Comparison of ENCODE assay signal across 8 cellular contexts in genomic region chr16:2040031-2040430, GRCh38. TPM values are rescaled to one million over a fixed set of nuclear protein-coding genes. Genes with fewer than 3 reads are reported as not detected.
DNase-seq lines count a peak whose midpoint lies in the region; ATAC-seq and TF ChIP-seq lines count a peak whose summit lies in the region.
"Had no signal": no experiment of that assay in that cellular context is flagged by ENCODE, and none has a peak within 500 bp of the region (broad histone marks: within the 10 kb centered on the region; RNA-seq: fewer than 3 reads in every experiment).

No MANE protein-coding gene starts in this region.

- DNase-seq in ovary: peak in 3 of 5 donors; percentile 62 to 63 (median 62)
- DNase-seq in pons (ENCODE audit: low spot score): no peak
- DNase-seq in aorta: no peak
- DNase-seq: activated gamma-delta T cell, AML-193 had no signal

- H3K36me3 ChIP-seq in duodenal mucosa (ENCODE audit: control insufficient read depth in 1 of 2, insufficient read depth in 2 of 2, low read length in 2 of 2): no peaks in the 10 kb centered on the region
- H3K36me3 ChIP-seq in ovary: no peaks in the 10 kb centered on the region
- no peaks in the 10 kb centered on the region for H3K36me3 ChIP-seq in aorta (ENCODE audit: control insufficient read depth in 1 of 2, insufficient read depth in 2 of 2, low read length in 1 of 2)

- ATAC-seq in GM19467 (IDR thresholded peaks at IDR 0.05; ENCODE audit: unreplicated experiment) (no peak), aorta (ENCODE audit: low FRiP score) (no peak)

- intact Hi-C loops in ovary (cut with DNase I) (no loop called here), aorta (cut with DNase I) (no loop called here)

- H3K4me1 ChIP-seq in duodenal mucosa (ENCODE audit: control insufficient read depth in 1 of 2, insufficient read depth in 2 of 2, low read length in 2 of 2) (peaks cover 29 to 52% of the 10 kb centered on the region in 2 donors), ovary (ENCODE audit: insufficient read depth) (peaks cover 58% of the 10 kb centered on the region), aorta (ENCODE audit: control insufficient read depth in 1 of 2, insufficient read depth in 2 of 2, low read length in 2 of 2) (no peaks in the 10 kb centered on the region)

- no peak for TF ChIP-seq POLR2A in ovary (IDR thresholded peaks at IDR 0.05)

- 62 to 79% (median 79%) methylated on average over 14 of the region's 14 CpGs for WGBS in ovary, 3 donors
- WGBS in aorta, 2 donors: 73 to 82% methylated on average over 11 to 14 of the region's 14 CpGs

- no peak for TF ChIP-seq EP300 in ovary (IDR thresholded peaks at IDR 0.05)

- H3K9ac ChIP-seq in duodenal mucosa (ENCODE audit: low read depth in 1 of 2, low read length in 2 of 2): no peak overlapping the region

- TF ChIP-seq CTCF in C4-2B (conservative IDR thresholded peaks at IDR 0.05) (no peak), ovary (IDR thresholded peaks at IDR 0.05) (no peak)

- H3K27ac ChIP-seq in C4-2B (peak overlapping the region; percentile 64), duodenal mucosa (ENCODE audit: low read depth, low read length) (peak overlapping the region; percentile 32), ovary (peak overlapping the region; percentile 75 to 92), aorta (ENCODE audit: low read depth in 1 of 2, low read length in 2 of 2) (no peak overlapping the region)

- no peaks in the 10 kb centered on the region for H3K27me3 ChIP-seq in duodenal mucosa (ENCODE audit: control insufficient read depth in 1 of 2, insufficient read depth in 2 of 2, low read length in 2 of 2)
- no peaks in the 10 kb centered on the region for H3K27me3 ChIP-seq in ovary
- no peaks in the 10 kb centered on the region for H3K27me3 ChIP-seq in aorta (ENCODE audit: control insufficient read depth in 1 of 2, insufficient read depth in 2 of 2, low read length in 1 of 2)

- no peak overlapping the region for H3K4me3 ChIP-seq in duodenal mucosa (ENCODE audit: low read depth in 1 of 2, low read length in 2 of 2)
- no peak overlapping the region for H3K4me3 ChIP-seq in ovary
- no peak overlapping the region for H3K4me3 ChIP-seq in aorta (ENCODE audit: low read length in 2 of 2)

- H3K9me3 ChIP-seq in duodenal mucosa (ENCODE audit: control insufficient read depth in 1 of 2, low read length in 2 of 2): no peaks in the 10 kb centered on the region
- H3K9me3 ChIP-seq in ovary: no peaks in the 10 kb centered on the region
- H3K9me3 ChIP-seq in aorta (ENCODE audit: control insufficient read depth, low read length): no peaks in the 10 kb centered on the region

RNA-seq across cellular contexts. Expression of gene NTHL1, which starts 7.6 kb away (rescaled TPM):
- total RNA-seq in ovary (10 to 100 TPM; 17.1 to 38.1 (median 23.9) TPM), aorta (10 to 100 TPM in 1 of 2 donors, 1 to 10 TPM in 1; 7.4 to 12.9 TPM)
- polyA plus RNA-seq in ovary (10 to 100 TPM in 1 of 2 donors, 1 to 10 TPM in 1; 1.9 to 27.3 TPM), aorta (10 to 100 TPM; 24.4 to 33.8 TPM)

RNA-seq across cellular contexts. Expression of gene TSC2, which starts 7.8 kb away (rescaled TPM):
- total RNA-seq in ovary (100 to 1,000 TPM in 4 of 7 donors, 10 to 100 TPM in 3; 47.0 to 150 (median 131) TPM), aorta (100 to 1,000 TPM in 1 of 2 donors, 10 to 100 TPM in 1; 92.4 to 146 TPM)
- polyA plus RNA-seq in ovary (10 to 100 TPM; 51.7 to 72.1 TPM), aorta (100 to 1,000 TPM in 1 of 2 donors, 10 to 100 TPM in 1; 16.2 to 166 TPM)

RNA-seq across cellular contexts. Expression of gene NHERF2, which starts 13.3 kb away (rescaled TPM):
- total RNA-seq in ovary: 100 to 1,000 TPM in 1 of 7 donors, 10 to 100 TPM in 6; 25.0 to 118 (median 78.7) TPM
- 100 to 1,000 TPM in 1 of 2 donors, 1 to 10 TPM in 1; 6.3 to 101 TPM for polyA plus RNA-seq in ovary
- total RNA-seq in aorta: 100 to 1,000 TPM in 1 of 2 donors, 10 to 100 TPM in 1; 81.8 to 110 TPM
- 100 to 1,000 TPM; 119 to 133 TPM for polyA plus RNA-seq in aorta

RNA-seq across cellular contexts. Expression of gene NPW, which starts 20.4 kb away (rescaled TPM):
- total RNA-seq in ovary (1 to 10 TPM in 1 of 7 donors, under 1 TPM in 2, not detected in 4; 0.46 to 1.1 (median 0.78) TPM), aorta (1 to 10 TPM in 1 of 2 donors, not detected in 1; 1.2 TPM)
- polyA plus RNA-seq in ovary (under 1 TPM in 1 of 2 donors, not detected in 1; 0.17 TPM), aorta (under 1 TPM in 1 of 2 donors, not detected in 1; 0.56 TPM)

RNA-seq across cellular contexts. Expression of gene ZNF598, which starts 30.4 kb away (rescaled TPM):
- 10 to 100 TPM; 25.8 to 44.5 (median 30.3) TPM for total RNA-seq in ovary
- 10 to 100 TPM in 1 of 2 donors, under 1 TPM in 1; 0.95 to 26.7 TPM for polyA plus RNA-seq in ovary
- 10 to 100 TPM; 31.0 to 34.4 TPM for total RNA-seq in aorta
- 10 to 100 TPM; 12.8 to 32.9 TPM for polyA plus RNA-seq in aorta

Comparison
In these comparisons a context has a peak if more than half of its experiments do, and no peak if none do; other contexts are left out.
1. H3K27ac ChIP-seq: peak in C4-2B (single experiment), duodenal mucosa (single experiment) and ovary (2 of 2); none in aorta (0 of 2).
2. DNase-seq: peak in ovary (3 of 5); none in pons (single experiment) and aorta (0 of 2).